Comparison of ENCODE assay signal across 18 cellular contexts in the genomic region with DNA sequence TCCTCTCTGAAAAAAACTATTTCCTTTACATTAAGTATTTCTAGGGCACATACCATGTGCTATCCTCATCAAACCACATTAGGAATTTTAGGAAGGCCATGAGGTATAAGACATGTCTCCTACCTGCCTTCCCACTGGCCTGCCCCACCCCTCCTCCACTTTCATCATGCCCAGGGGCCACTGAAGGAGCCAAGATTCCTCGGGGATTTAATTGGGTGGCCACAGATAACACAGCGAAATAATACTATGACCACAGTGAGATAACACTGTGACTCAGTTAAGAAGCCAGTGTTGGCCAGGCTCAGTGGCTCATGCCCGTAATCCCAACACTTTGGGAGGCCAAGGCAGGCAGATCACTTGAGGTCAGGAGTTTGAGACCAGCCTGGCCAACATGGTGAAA.
"Had no signal": no experiment of that assay in that cellular context is flagged by ENCODE, and none has a peak within 500 bp of the region (broad histone marks: within the 10 kb centered on the region; RNA-seq: fewer than 3 reads in every experiment).

No MANE protein-coding gene starts in this region.

- DNase-seq: activated CD8-positive, alpha-beta T cell treated with anti-CD3 and anti-CD28 coated beads for 36 hours; activated T-cell treated with anti-CD3 and anti-CD28 coated beads for 4 hours; amniotic stem cell; brain microvascular endothelial cell; cerebellar nuclear complex; esophagus squamous epithelium; heart left ventricle; left ventricle myocardium inferior; mesenchymal stem cell; pancreas; stimulated activated CD4-positive, alpha-beta T cell treated with anti-CD3 and anti-CD28 coated beads, Interleukin-15, amount 100 ng/mL, for 24 hours; stimulated activated CD4-positive, alpha-beta T cell treated with anti-CD3 and anti-CD28 coated beads, Interleukin-4, amount 100 ng/mL, for 4 hours; SW 1271 had no signal

- ATAC-seq: activated CD8-positive, alpha-beta T cell treated with anti-CD3 and anti-CD28 coated beads for 36 hours; heart left ventricle; pancreas had no signal

- H3K4me3 ChIP-seq: esophagus squamous epithelium, heart left ventricle, left ventricle myocardium inferior, pancreas, vagina had no signal

- H3K27me3 ChIP-seq: heart left ventricle, pancreas, vagina had no signal

- H3K4me1 ChIP-seq: left ventricle myocardium inferior, vagina had no signal

- H3K36me3 ChIP-seq: brain microvascular endothelial cell, esophagus squamous epithelium, heart left ventricle, left ventricle myocardium inferior, pancreas, vagina had no signal

- H3K9me3 ChIP-seq: esophagus squamous epithelium, heart left ventricle, left ventricle myocardium inferior, pancreas, vagina had no signal

- H3K27ac ChIP-seq: brain microvascular endothelial cell, esophagus squamous epithelium, heart left ventricle, left ventricle myocardium inferior, pancreas, vagina, VCaP had no signal

- FAIRE-seq: endometrium, frontal cortex, islet of Langerhans, pancreas had no signal
